ENCODE assay signal across 13 cellular contexts in genomic region chr13:48873598-48873997, GRCh38.
DNase-seq lines count a peak whose midpoint lies in the region; ATAC-seq and TF ChIP-seq lines count a peak whose summit lies in the region.
"Had no signal": no experiment of that assay in that cellular context is flagged by ENCODE, and none has a peak within 500 bp of the region (broad histone marks: within the 10 kb centered on the region; RNA-seq: fewer than 3 reads in every experiment).

No MANE protein-coding gene starts in this region.

- peaks cover 12% of the 10 kb centered on the region; the same call in 1 of the 2 replicates for H3K27me3 ChIP-seq in GM23248 (replicated peaks; ENCODE audit: insufficient read depth)
- no peaks in the 10 kb centered on the region for H3K27me3 ChIP-seq in SK-N-SH (ENCODE audit: insufficient read depth)
- H3K27me3 ChIP-seq in mesendoderm (ENCODE audit: insufficient read depth, low read length, poor library complexity), result no peaks in the 10 kb centered on the region

- ATAC-seq in GM18505 (IDR thresholded peaks at IDR 0.05; ENCODE audit: unreplicated experiment), result no peak
- ATAC-seq in HG03045 (IDR thresholded peaks at IDR 0.05; ENCODE audit: unreplicated experiment), result no peak

- no peak overlapping the region for H3K27ac ChIP-seq in GM23248
- no peak overlapping the region for H3K27ac ChIP-seq in SK-N-SH (ENCODE audit: low read depth in 2 of 2, low read length in 1 of 2)
- H3K27ac ChIP-seq in mesendoderm (ENCODE audit: low read depth, low read length), result no peak overlapping the region
- H3K27ac ChIP-seq: skin epidermis had no signal

- H4K8ac ChIP-seq in mesendoderm (ENCODE audit: low read depth, low read length), result no peak overlapping the region

- H4K20me1 ChIP-seq in GM23248 (ENCODE audit: insufficient read depth) (no peaks in the 10 kb centered on the region), SK-N-SH (ENCODE audit: insufficient read depth) (no peaks in the 10 kb centered on the region)

- H2AFZ ChIP-seq in GM23248 (no peak overlapping the region), SK-N-SH (ENCODE audit: low read depth) (0 out of 2 replicates have a peak overlapping the region, but pooled peaks have one; percentile 41)

- 38 to 43% methylated on average over 2 of the region's 2 CpGs for WGBS in GM23248 (ENCODE audit: low coverage in 1 of 2, low lambda C conversion rate in 2 of 2, missing lambda C conversion rate in 2 of 2), 2 experiments
- 80% methylated on average over 2 of the region's 2 CpGs for WGBS in SK-N-SH (ENCODE audit: low lambda C conversion rate)
- WGBS in mesendoderm (ENCODE audit: extremely low coverage, insufficient coverage, low lambda C conversion rate), result no CpG with 5 or more reads among the region's 2 CpGs

- H3K4ac ChIP-seq in mesendoderm (ENCODE audit: low read depth, low read length), result no peak overlapping the region

- no peak overlapping the region for H4K5ac ChIP-seq in mesendoderm (ENCODE audit: low read length)

- CTCF ChIA-PET in SK-N-SH (lab: Yijun Ruan, JAX), result interaction anchor here (0.8 to 1.4 kb wide), 3 partner anchors 9 to 37 kb away, joined by 3 to 4 read pairs (median 3); no protein-coding TSS in a partner anchor

- H2BK120ac ChIP-seq in mesendoderm (ENCODE audit: low read depth, low read length), result no peak overlapping the region

- TF ChIP-seq EP300 in SK-N-SH (IDR thresholded peaks at IDR 0.05; ENCODE audit: borderline replicate concordance in 1 of 2, low read depth in 1 of 2, low read length in 1 of 2), result no peak

- DNase-seq in GM23248 (peak; percentile 68), SK-N-SH (no peak), fibroblast of peridontal ligament (ENCODE audit: extremely low read depth) (peak; percentile 23), mesendoderm (peak; percentile 96), NCI-H2107 (lab: John Stamatoyannopoulos, UW) (no peak), NCI-H2196 (lab: John Stamatoyannopoulos, UW; ENCODE audit: unreplicated experiment) (no peak)
- DNase-seq: activated gamma-delta T cell, dermis blood vessel endothelial cell, hypothalamus, NCI-H446 had no signal

- peak; percentile 42 for TF ChIP-seq CTCF in SK-N-SH (IDR thresholded peaks at IDR 0.05)

- no peak overlapping the region for H3K23ac ChIP-seq in mesendoderm (ENCODE audit: low read length)

- H3K9me2 ChIP-seq in GM23248 (ENCODE audit: insufficient read depth) (no peaks in the 10 kb centered on the region), SK-N-SH (no peaks in the 10 kb centered on the region)

- H3K56ac ChIP-seq in mesendoderm (ENCODE audit: low read length), result no peak overlapping the region

- POLR2A ChIA-PET in SK-N-SH (lab: Yijun Ruan, JAX), result no interaction called here

- TF ChIP-seq POLR2A in GM18505 (IDR thresholded peaks at IDR 0.05; ENCODE audit: borderline replicate concordance, extremely low read depth, insufficient read depth, insufficient read length), result no peak

- H3K4me3 ChIP-seq in GM23248, result no peak overlapping the region
- H3K4me3 ChIP-seq in SK-N-SH (ENCODE audit: low read depth in 2 of 2, low read length in 1 of 2), result no peak overlapping the region
- H3K4me3 ChIP-seq in mesendoderm (ENCODE audit: low read length), result no peak overlapping the region
- H3K4me3 ChIP-seq: skin epidermis had no signal

- H3F3A ChIP-seq in GM23248 (ENCODE audit: insufficient read depth), result no peaks in the 10 kb centered on the region
- H3F3A ChIP-seq in SK-N-SH (replicated peaks; ENCODE audit: insufficient read depth), result no peaks in the 10 kb centered on the region

- no peak overlapping the region for H2AK5ac ChIP-seq in mesendoderm (ENCODE audit: low read length)

- H3K9me3 ChIP-seq in GM23248 (ENCODE audit: low read depth) (no peaks in the 10 kb centered on the region), SK-N-SH (no peaks in the 10 kb centered on the region)

- H3K18ac ChIP-seq in mesendoderm (ENCODE audit: low read length), result no peak overlapping the region

- no peak for TF ChIP-seq RAD21 in SK-N-SH (IDR thresholded peaks at IDR 0.05; ENCODE audit: low read length)

- H3K4me2 ChIP-seq in GM23248 (ENCODE audit: unreplicated experiment), result no peak overlapping the region
- H3K4me2 ChIP-seq in SK-N-SH, result no peak overlapping the region
- no peak overlapping the region for H3K4me2 ChIP-seq in mesendoderm (ENCODE audit: low read length)

- no peak overlapping the region for H2BK5ac ChIP-seq in mesendoderm (ENCODE audit: low read length)

- no peak overlapping the region for H2BK15ac ChIP-seq in mesendoderm (replicated peaks; ENCODE audit: low read depth)

- H3K36me3 ChIP-seq in GM23248 (ENCODE audit: low read depth), result no peaks in the 10 kb centered on the region
- no peaks in the 10 kb centered on the region for H3K36me3 ChIP-seq in SK-N-SH (replicated peaks in 1 of 2; ENCODE audit: control insufficient read depth in 1 of 2, insufficient read depth in 2 of 2, low read length in 1 of 2)
- no peaks in the 10 kb centered on the region for H3K36me3 ChIP-seq in mesendoderm (ENCODE audit: control insufficient read depth, insufficient read depth, low read length)

- in situ Hi-C loops in GM23248 (cut with MboI), result no loop called here

- H3K79me2 ChIP-seq in GM23248 (ENCODE audit: insufficient read depth), result no peaks in the 10 kb centered on the region
- no peaks in the 10 kb centered on the region for H3K79me2 ChIP-seq in SK-N-SH (ENCODE audit: insufficient read depth)
- no peaks in the 10 kb centered on the region for H3K79me2 ChIP-seq in mesendoderm (ENCODE audit: control insufficient read depth, insufficient read depth, low read length)

- H3K9ac ChIP-seq in GM23248, result no peak overlapping the region
- no peak overlapping the region for H3K9ac ChIP-seq in SK-N-SH
- H3K9ac ChIP-seq in mesendoderm (ENCODE audit: low read length), result no peak overlapping the region

- H3K79me1 ChIP-seq in mesendoderm (ENCODE audit: low read length), result no peaks in the 10 kb centered on the region

- no peaks in the 10 kb centered on the region for H3K4me1 ChIP-seq in GM23248 (ENCODE audit: insufficient read depth)
- peaks cover 0 to 5% of the 10 kb centered on the region in 2 experiments; a peak in 1 of 4 replicates for H3K4me1 ChIP-seq in SK-N-SH (ENCODE audit: control insufficient read depth in 1 of 2, insufficient read depth in 2 of 2, low read depth in 1 of 2, low read length in 1 of 2)
- H3K4me1 ChIP-seq in mesendoderm (ENCODE audit: control insufficient read depth, low read depth, low read length), result peaks cover 15% of the 10 kb centered on the region

TF ChIP-seq in SK-N-SH, 30 proteins besides CTCF, POLR2A, EP300 and RAD21 (continues in another document):
- no peak for TF ChIP-seq RCOR1 (IDR thresholded peaks at IDR 0.05; ENCODE audit: low read length)
- TF ChIP-seq, protein P1, sequence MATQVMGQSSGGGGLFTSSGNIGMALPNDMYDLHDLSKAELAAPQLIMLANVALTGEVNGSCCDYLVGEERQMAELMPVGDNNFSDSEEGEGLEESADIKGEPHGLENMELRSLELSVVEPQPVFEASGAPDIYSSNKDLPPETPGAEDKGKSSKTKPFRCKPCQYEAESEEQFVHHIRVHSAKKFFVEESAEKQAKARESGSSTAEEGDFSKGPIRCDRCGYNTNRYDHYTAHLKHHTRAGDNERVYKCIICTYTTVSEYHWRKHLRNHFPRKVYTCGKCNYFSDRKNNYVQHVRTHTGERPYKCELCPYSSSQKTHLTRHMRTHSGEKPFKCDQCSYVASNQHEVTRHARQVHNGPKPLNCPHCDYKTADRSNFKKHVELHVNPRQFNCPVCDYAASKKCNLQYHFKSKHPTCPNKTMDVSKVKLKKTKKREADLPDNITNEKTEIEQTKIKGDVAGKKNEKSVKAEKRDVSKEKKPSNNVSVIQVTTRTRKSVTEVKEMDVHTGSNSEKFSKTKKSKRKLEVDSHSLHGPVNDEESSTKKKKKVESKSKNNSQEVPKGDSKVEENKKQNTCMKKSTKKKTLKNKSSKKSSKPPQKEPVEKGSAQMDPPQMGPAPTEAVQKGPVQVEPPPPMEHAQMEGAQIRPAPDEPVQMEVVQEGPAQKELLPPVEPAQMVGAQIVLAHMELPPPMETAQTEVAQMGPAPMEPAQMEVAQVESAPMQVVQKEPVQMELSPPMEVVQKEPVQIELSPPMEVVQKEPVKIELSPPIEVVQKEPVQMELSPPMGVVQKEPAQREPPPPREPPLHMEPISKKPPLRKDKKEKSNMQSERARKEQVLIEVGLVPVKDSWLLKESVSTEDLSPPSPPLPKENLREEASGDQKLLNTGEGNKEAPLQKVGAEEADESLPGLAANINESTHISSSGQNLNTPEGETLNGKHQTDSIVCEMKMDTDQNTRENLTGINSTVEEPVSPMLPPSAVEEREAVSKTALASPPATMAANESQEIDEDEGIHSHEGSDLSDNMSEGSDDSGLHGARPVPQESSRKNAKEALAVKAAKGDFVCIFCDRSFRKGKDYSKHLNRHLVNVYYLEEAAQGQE (IDR thresholded peaks at IDR 0.05; ENCODE audit: low read depth, low read length), result no peak
- no peak for TF ChIP-seq CHD2 (IDR thresholded peaks at IDR 0.05; ENCODE audit: low read length, partially characterized antibody)
- no peak for TF ChIP-seq POLR2AphosphoS5 (IDR thresholded peaks at IDR 0.05; ENCODE audit: low read depth, low read length)
- no peak for TF ChIP-seq YY1 (IDR thresholded peaks at IDR 0.05; ENCODE audit: low read depth)
- TF ChIP-seq FOXJ3 (CRISPR knock-in tag; IDR thresholded peaks at IDR 0.05), result no peak
- TF ChIP-seq EZH2phosphoT487 (IDR thresholded peaks at IDR 0.05; ENCODE audit: borderline replicate concordance, low read depth), result no peak
- no peak for TF ChIP-seq FOXM1 (IDR thresholded peaks at IDR 0.05; ENCODE audit: low read depth)
- TF ChIP-seq MEF2A (IDR thresholded peaks at IDR 0.05; ENCODE audit: borderline replicate concordance, low read depth), result no peak
- no peak for TF ChIP-seq MAX (IDR thresholded peaks at IDR 0.05; ENCODE audit: low read depth)
- TF ChIP-seq TCF12 (IDR thresholded peaks at IDR 0.05), result no peak
- no peak for TF ChIP-seq NRF1 (IDR thresholded peaks at IDR 0.05; ENCODE audit: low read depth, low read length)
- TF ChIP-seq SMC3 (IDR thresholded peaks at IDR 0.05; ENCODE audit: low read depth, low read length), result no peak

Comparison
In these comparisons a context has a peak if more than half of its experiments do, and no peak if none do; other contexts are left out.
1. DNase-seq: peak in GM23248 (single experiment), fibroblast of peridontal ligament (single experiment) and mesendoderm (single experiment); none in SK-N-SH (single experiment), NCI-H2107 (single experiment) and NCI-H2196 (single experiment).